In genomic region chr2:15548974-15549373, GRCh38 we compare ENCODE assay signal across 35 cellular contexts.
"Had no signal": no experiment of that assay in that cellular context is flagged by ENCODE, and none has a peak within 500 bp of the region (broad histone marks: within the 10 kb centered on the region; RNA-seq: fewer than 3 reads in every experiment).

No MANE protein-coding gene starts in this region.

- H3K27ac ChIP-seq: KMS-11 had no signal

- DNase-seq: Karpas-422, Kasumi-1, MG63, MM.1S, MV-4-11, NCI-H1048, NCI-H1092, NCI-H1092 treated with DMSO at 0.1 percent for 48 hours, NCI-H1105, NCI-H1105 treated with DMSO at 0.1 percent for 48 hours, NCI-H1417, NCI-H1417 treated with DMSO at 0.1 percent for 48 hours, NCI-H1436, NCI-H1436 treated with DMSO at 0.1 percent for 48 hours, NCI-H146, NCI-H1694, NCI-H1694 treated with DMSO at 0.1 percent for 48 hours, NCI-H187, NCI-H187 treated with DMSO at 0.1 percent for 48 hours, NCI-H1930, NCI-H2029, NCI-H2029 treated with DMSO at 0.1 percent for 48 hours, NCI-H2081, NCI-H2081 treated with DMSO at 0.1 percent for 48 hours, NCI-H2107, NCI-H2171, NCI-H2171 treated with DMSO at 0.1 percent for 48 hours, NCI-H2227 treated with DMSO at 0.1 percent for 48 hours, NCI-H226, NCI-H345, NCI-H446, NCI-H446 treated with DMSO at 0.1 percent for 48 hours, NCI-H510A, NCI-H510A treated with DMSO at 0.1 percent for 48 hours had no signal

- H3K9ac ChIP-seq: KMS-11 had no signal

- H3K27me3 ChIP-seq: MG63 had no signal

- H3K9me3 ChIP-seq: MG63 had no signal

- H3K4me3 ChIP-seq: MG63 had no signal

- H3K4me2 ChIP-seq: KMS-11 had no signal
